In genomic region chr18:35158728-35159443, GRCh38 we compare ENCODE assay signal across 9 cellular contexts.
A peak's percentile ranks its signal among the peaks of the same experiment; 100 is the strongest.
DNase-seq lines count a peak whose midpoint lies in the region; ATAC-seq and TF ChIP-seq lines count a peak whose summit lies in the region.
"Had no signal": no experiment of that assay in that cellular context is flagged by ENCODE, and none has a peak within 500 bp of the region (broad histone marks: within the 10 kb centered on the region; RNA-seq: fewer than 3 reads in every experiment).

No MANE protein-coding gene starts in this region.

- DNase-seq in SIG-M5 (lab: John Stamatoyannopoulos, UW) (peak; percentile 37), retina (no peak), mesenteric fat pad (ENCODE audit: low spot score) (no peak), pons (ENCODE audit: low spot score) (no peak)
- DNase-seq: NCI-H2227 treated with DMSO at 0.1 percent for 48 hours, pancreas had no signal

- H3K36me3 ChIP-seq in neutrophil: no peaks in the 10 kb centered on the region
- H3K36me3 ChIP-seq: pancreas had no signal

- peaks cover 16 to 31% of the 10 kb centered on the region in 2 experiments for H3K4me1 ChIP-seq in neutrophil (ENCODE audit: control insufficient read depth in 1 of 2, insufficient read depth in 1 of 2, low read depth in 1 of 2, low read length in 1 of 2)

- peak; percentile 88 for ATAC-seq in GM19328 (IDR thresholded peaks at IDR 0.05; ENCODE audit: unreplicated experiment)
- ATAC-seq in HG03095 (IDR thresholded peaks at IDR 0.05; ENCODE audit: unreplicated experiment): peak; percentile 60

- H3K27me3 ChIP-seq in neutrophil: no peaks in the 10 kb centered on the region
- H3K27me3 ChIP-seq: pancreas had no signal

- no peaks in the 10 kb centered on the region for H3K9me3 ChIP-seq in neutrophil
- H3K9me3 ChIP-seq: pancreas had no signal

- peak overlapping the region; percentile 53 for H3K27ac ChIP-seq in neutrophil
- H3K27ac ChIP-seq: pancreas had no signal

- TF ChIP-seq CTCF in neutrophil (IDR thresholded peaks at IDR 0.05): no peak

- H3K4me3 ChIP-seq in neutrophil (ENCODE audit: low read depth in 1 of 2, low read length in 1 of 2): no peak overlapping the region
- H3K4me3 ChIP-seq: pancreas had no signal
